ENCODE assay signal across 32 cellular contexts in the genomic region with DNA sequence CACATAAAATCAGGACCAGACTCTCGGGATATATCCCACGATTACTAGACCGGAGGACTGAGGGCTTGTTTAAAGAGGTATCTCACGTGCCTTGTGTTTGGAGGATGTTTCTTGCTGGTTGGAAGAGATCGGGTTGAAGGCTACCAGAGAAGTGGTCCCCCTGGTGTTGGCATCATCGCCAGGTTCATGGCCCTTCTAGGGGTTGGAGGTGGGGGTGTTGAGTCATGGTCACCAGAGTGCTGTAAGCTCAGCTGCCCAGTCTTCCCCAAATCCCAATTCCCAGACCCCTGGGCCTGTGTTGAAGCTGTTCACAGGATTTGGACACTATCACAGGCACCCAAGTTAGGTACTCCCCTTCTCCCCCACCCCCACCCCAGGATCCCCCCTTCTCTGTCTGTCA. TPM values are rescaled to one million over a fixed set of nuclear protein-coding genes. Genes with fewer than 3 reads are reported as not detected.
"Had no signal": no experiment of that assay in that cellular context is flagged by ENCODE, and none has a peak within 500 bp of the region (broad histone marks: within the 10 kb centered on the region; RNA-seq: fewer than 3 reads in every experiment).

No MANE protein-coding gene starts in this region.

- H3K9me3 Mint-ChIP-seq: activated B cell treated with CpG ODN at 0.5 μM for 24 hours; activated CD8-positive, alpha-beta T cell treated with anti-CD3 and anti-CD28 coated beads for 36 hours; activated naive CD4-positive, alpha-beta T cell treated with anti-CD3 and anti-CD28 coated beads, Interleukin-2, amount 10 ng/mL, durations not matched to agents 7 days and 5 days; activated naive CD4-positive, alpha-beta T cell treated with anti-CD3 and anti-CD28 coated beads, Interleukin-2, amount 50 U/mL, for 72 hours; activated naive CD8-positive, alpha-beta T cell treated with anti-CD3 and anti-CD28 coated beads, Interleukin-2, amount 10 ng/mL, durations not matched to agents 7 days and 5 days; activated T-cell treated with anti-CD3 and anti-CD28 coated beads, Interleukin-2, amount 50 U/mL, for 4 hours; activated T-helper 17 cell treated with anti-CD3 and anti-CD28 coated beads, Interleukin-2, amount 50 U/mL, for 72 hours; brain; T-helper 2 cell treated with Interferon-gamma antibody and Interleukin-4, amounts not matched to agents 5 μg/mL and 100 μg/mL, for 36 hours had no signal

- H3K4me1 Mint-ChIP-seq: activated B cell treated with CpG ODN at 0.5 μM for 24 hours; activated naive CD4-positive, alpha-beta T cell treated with anti-CD3 and anti-CD28 coated beads, Interleukin-2, amount 10 ng/mL, durations not matched to agents 7 days and 5 days; activated naive CD8-positive, alpha-beta T cell treated with anti-CD3 and anti-CD28 coated beads, Interleukin-2, amount 10 ng/mL, durations not matched to agents 7 days and 5 days; activated T-helper 17 cell treated with anti-CD3 and anti-CD28 coated beads, Interleukin-2, amount 50 U/mL, for 72 hours had no signal

- H3K4me1 ChIP-seq: ascending aorta, breast epithelium, colonic mucosa, foreskin keratinocyte, gastrocnemius medialis had no signal

- H3K36me3 Mint-ChIP-seq: activated naive CD8-positive, alpha-beta T cell treated with anti-CD3 and anti-CD28 coated beads, Interleukin-2, amount 10 ng/mL, durations not matched to agents 7 days and 5 days had no signal

- H3K79me2 ChIP-seq: hepatocyte had no signal

- DNase-seq: activated B cell treated with CpG ODN at 0.5 μM for 24 hours; activated CD4-positive, alpha-beta T cell treated with anti-CD3 and anti-CD28 coated beads for 48 hours; activated CD4-positive, alpha-beta T cell treated with anti-CD3 and anti-CD28 coated beads, Interleukin-2, amount 50 U/mL, for 1 hour; activated CD4-positive, alpha-beta T cell treated with anti-CD3 and anti-CD28 coated beads, Interleukin-2, amount 50 U/mL, for 48 hours; activated CD8-positive, alpha-beta memory T cell treated with anti-CD3 and anti-CD28 coated beads for 24 hours; activated CD8-positive, alpha-beta T cell treated with anti-CD3 and anti-CD28 coated beads for 36 hours; activated gamma-delta T cell; activated naive CD4-positive, alpha-beta T cell; activated naive CD8-positive, alpha-beta T cell treated with anti-CD3 and anti-CD28 coated beads, Interleukin-2, amount 10 ng/mL, durations not matched to agents 7 days and 5 days; activated T-cell treated with anti-CD3 and anti-CD28 coated beads, Interleukin-2, amount 50 U/mL, for 4 hours; central memory CD4-positive, alpha-beta T cell; cerebellar nuclear complex; colonic mucosa; effector CD8-positive, alpha-beta T cell; erythroblast; foreskin keratinocyte; gastrocnemius medialis; heart right ventricle; T-helper 17 cell; T1000; WERI-Rb-1 had no signal

- H3K27ac Mint-ChIP-seq: activated B cell treated with CpG ODN at 0.5 μM for 24 hours; activated CD8-positive, alpha-beta T cell treated with anti-CD3 and anti-CD28 coated beads for 36 hours; activated naive CD4-positive, alpha-beta T cell treated with anti-CD3 and anti-CD28 coated beads, Interleukin-2, amount 10 ng/mL, durations not matched to agents 7 days and 5 days; activated naive CD8-positive, alpha-beta T cell treated with anti-CD3 and anti-CD28 coated beads, Interleukin-2, amount 10 ng/mL, durations not matched to agents 7 days and 5 days; activated T-helper 17 cell treated with anti-CD3 and anti-CD28 coated beads, Interleukin-2, amount 50 U/mL, for 72 hours; T-helper 2 cell treated with Interferon-gamma antibody and Interleukin-4, amounts not matched to agents 5 μg/mL and 100 μg/mL, for 36 hours had no signal

- H2AFZ ChIP-seq: hepatocyte had no signal

- H3K4me3 Mint-ChIP-seq: activated B cell treated with CpG ODN at 0.5 μM for 24 hours; activated CD8-positive, alpha-beta T cell treated with anti-CD3 and anti-CD28 coated beads for 36 hours; activated naive CD4-positive, alpha-beta T cell treated with anti-CD3 and anti-CD28 coated beads, Interleukin-2, amount 10 ng/mL, durations not matched to agents 7 days and 5 days; activated naive CD8-positive, alpha-beta T cell treated with anti-CD3 and anti-CD28 coated beads, Interleukin-2, amount 10 ng/mL, durations not matched to agents 7 days and 5 days; activated T-cell treated with anti-CD3 and anti-CD28 coated beads, Interleukin-2, amount 50 U/mL, for 4 hours; activated T-helper 17 cell treated with anti-CD3 and anti-CD28 coated beads, Interleukin-2, amount 50 U/mL, for 72 hours; brain; T-helper 17 cell; T-helper 2 cell treated with Interferon-gamma antibody and Interleukin-4, amounts not matched to agents 5 μg/mL and 100 μg/mL, for 36 hours had no signal

- H3K27ac ChIP-seq: ascending aorta, breast epithelium, cardiac muscle cell, colonic mucosa, esophagus muscularis mucosa, foreskin keratinocyte, gastrocnemius medialis, heart right ventricle, hepatocyte, WERI-Rb-1 had no signal

- H3K27me3 Mint-ChIP-seq: activated B cell treated with CpG ODN at 0.5 μM for 24 hours; activated CD8-positive, alpha-beta T cell treated with anti-CD3 and anti-CD28 coated beads for 36 hours; activated naive CD4-positive, alpha-beta T cell treated with anti-CD3 and anti-CD28 coated beads, Interleukin-2, amount 10 ng/mL, durations not matched to agents 7 days and 5 days; activated naive CD8-positive, alpha-beta T cell treated with anti-CD3 and anti-CD28 coated beads, Interleukin-2, amount 10 ng/mL, durations not matched to agents 7 days and 5 days; activated T-helper 17 cell treated with anti-CD3 and anti-CD28 coated beads, Interleukin-2, amount 50 U/mL, for 72 hours; T-helper 17 cell had no signal

- H3K4me2 ChIP-seq: hepatocyte had no signal

- H3K9me3 ChIP-seq: ascending aorta, breast epithelium, colonic mucosa, esophagus muscularis mucosa, gastrocnemius medialis, heart right ventricle had no signal

- H3K27me3 ChIP-seq: ascending aorta, breast epithelium, cardiac muscle cell, colonic mucosa, esophagus muscularis mucosa, foreskin keratinocyte, gastrocnemius medialis, heart right ventricle, hepatocyte had no signal

- H3K4me3 ChIP-seq: ascending aorta, breast epithelium, cardiac muscle cell, colonic mucosa, esophagus muscularis mucosa, gastrocnemius medialis, heart right ventricle, hepatocyte had no signal

RNA-seq across cellular contexts. Expression of gene PRDM12, which starts 29.1 kb away (rescaled TPM):
- total RNA-seq: activated B cell treated with CpG ODN at 0.5 μM for 24 hours; activated naive CD4-positive, alpha-beta T cell treated with anti-CD3 and anti-CD28 coated beads, Interleukin-2, amount 50 U/mL, for 72 hours; ascending aorta; breast epithelium; colonic mucosa; dermis microvascular lymphatic vessel endothelial cell; esophagus muscularis mucosa; foreskin keratinocyte; gastrocnemius medialis; heart right ventricle; hepatocyte; T-helper 17 cell had no signal
